In the genomic region with DNA sequence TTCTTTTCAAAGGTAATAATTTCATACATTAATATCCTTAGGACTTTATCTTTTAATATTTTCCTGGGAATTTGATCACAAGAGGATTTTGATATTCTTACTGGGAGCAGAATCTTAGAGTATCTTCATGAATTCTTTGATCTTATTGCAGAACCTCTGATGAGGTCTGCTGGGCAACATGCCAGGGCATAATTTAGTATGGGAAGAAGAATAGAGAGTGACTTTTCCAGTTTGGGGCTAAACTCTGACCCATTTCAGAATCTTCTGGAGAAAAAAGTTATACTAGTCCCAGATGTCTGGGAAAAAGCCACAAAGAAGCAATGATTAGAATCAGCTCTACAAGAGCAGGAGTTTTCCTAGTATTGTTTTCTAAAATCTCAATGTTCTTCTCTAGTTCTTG, we compare ENCODE assay signal across 21 cellular contexts. TPM values are rescaled to one million over a fixed set of nuclear protein-coding genes. Genes with fewer than 3 reads are reported as not detected.
A peak's percentile ranks its signal among the peaks of the same experiment; 100 is the strongest.
DNase-seq lines count a peak whose midpoint lies in the region; ATAC-seq, FAIRE-seq and TF ChIP-seq lines count a peak whose summit lies in the region.
"Had no signal": no experiment of that assay in that cellular context is flagged by ENCODE, and none has a peak within 500 bp of the region (broad histone marks: within the 10 kb centered on the region; RNA-seq: fewer than 3 reads in every experiment).

No MANE protein-coding gene starts in this region.

- no peak overlapping the region for H4K8ac ChIP-seq in IMR-90 (ENCODE audit: low read depth in 2 of 2, low read length in 2 of 2)

- H3K9me3 ChIP-seq in IMR-90 (ENCODE audit: control insufficient read depth, insufficient read depth, low read length) (no peaks in the 10 kb centered on the region), smooth muscle cell (replicated peaks; ENCODE audit: low read depth) (no peaks in the 10 kb centered on the region), BE2C (no peaks in the 10 kb centered on the region)

- H3K4me3 ChIP-seq in IMR-90 (ENCODE audit: insufficient read depth, low read depth, low read length), result no peak overlapping the region
- no peak overlapping the region for H3K4me3 ChIP-seq in choroid plexus epithelial cell (ENCODE audit: low read depth, low read length)
- H3K4me3 ChIP-seq in fibroblast of the aortic adventitia (ENCODE audit: low read depth, low read length), result no peak overlapping the region
- H3K4me3 ChIP-seq in smooth muscle cell, result no peak overlapping the region
- H3K4me3 ChIP-seq in BE2C (ENCODE audit: low read depth, low read length), result no peak overlapping the region
- H3K4me3 ChIP-seq: PC-9, SK-N-MC had no signal

- H3K79me1 ChIP-seq in IMR-90 (ENCODE audit: low read depth in 1 of 2, low read length in 2 of 2), result no peaks in the 10 kb centered on the region

- DNase-seq in IMR-90, result no peak
- peak; percentile 31 for DNase-seq in choroid plexus epithelial cell (ENCODE audit: low read depth)
- DNase-seq in fibroblast of the aortic adventitia (ENCODE audit: low read depth), result peak; percentile 51
- no peak for DNase-seq in smooth muscle cell (lab: John Stamatoyannopoulos, UW; ENCODE audit: unreplicated experiment)
- DNase-seq in NCI-H1105 treated with DMSO at 0.1 percent for 48 hours (lab: John Stamatoyannopoulos, UW), result no peak
- no peak for DNase-seq in BE2C
- no peak for DNase-seq in GM12891 (ENCODE audit: insufficient read length, low spot score)
- no peak for DNase-seq in NCI-H128 (lab: John Stamatoyannopoulos, UW; ENCODE audit: unreplicated experiment)
- DNase-seq: ACHN, DND-41, GDM1, GOT3, KBM-7, NCI-H1436 treated with DMSO at 0.1 percent for 48 hours, NCI-H2029 treated with DMSO at 0.1 percent for 48 hours, NCI-H2171 treated with DMSO at 0.1 percent for 48 hours, NCI-H774, PC-9 had no signal

- no peaks in the 10 kb centered on the region for H3K27me3 ChIP-seq in IMR-90 (ENCODE audit: control insufficient read depth, insufficient read depth, low read length)
- H3K27me3 ChIP-seq in smooth muscle cell (ENCODE audit: low read depth), result no peaks in the 10 kb centered on the region
- no peaks in the 10 kb centered on the region for H3K27me3 ChIP-seq in BE2C

- H2BK20ac ChIP-seq in IMR-90 (ENCODE audit: low read depth, low read length), result 0 out of 2 replicates have a peak overlapping the region, but pooled peaks have one; percentile 13

- H3F3A ChIP-seq in smooth muscle cell (ENCODE audit: low read depth), result peaks cover 6% of the 10 kb centered on the region

- H3K4me2 ChIP-seq in IMR-90 (ENCODE audit: low read depth, low read length) (no peak overlapping the region), smooth muscle cell (peak overlapping the region; percentile 8)
- H3K4me2 ChIP-seq: PC-9 had no signal

- H3K9me1 ChIP-seq in IMR-90 (ENCODE audit: insufficient read depth, low read length), result no peaks in the 10 kb centered on the region

- POLR2A ChIA-PET in IMR-90 (lab: Charles Lee; ENCODE audit: unreplicated experiment), result no interaction called here

- intact Hi-C loops in IMR-90 (cut with micrococcal nuclease), result no loop called here

- H3K36me3 ChIP-seq in IMR-90 (ENCODE audit: control insufficient read depth, insufficient read depth, low read length), result no peaks in the 10 kb centered on the region
- H3K36me3 ChIP-seq in smooth muscle cell (ENCODE audit: low read depth), result no peaks in the 10 kb centered on the region
- no peaks in the 10 kb centered on the region for H3K36me3 ChIP-seq in BE2C

- dilution Hi-C loops in IMR-90 (cut with HindIII; ENCODE audit: low sequenced_read_pairs, unreplicated experiment), result no loop called here

- H2AFZ ChIP-seq in IMR-90 (replicated peaks; ENCODE audit: low read length, poor library complexity) (no peak overlapping the region), smooth muscle cell (ENCODE audit: low read depth) (no peak overlapping the region)
- H2AFZ ChIP-seq: PC-9 had no signal

- no peak overlapping the region for H2BK5ac ChIP-seq in IMR-90 (ENCODE audit: low read depth, low read length, poor library complexity, severe bottlenecking)

- no peaks in the 10 kb centered on the region for H3K79me2 ChIP-seq in smooth muscle cell (ENCODE audit: low read depth)

- H3K18ac ChIP-seq in IMR-90 (ENCODE audit: low read depth, low read length), result no peak overlapping the region

- H2AK9ac ChIP-seq in IMR-90 (replicated peaks; ENCODE audit: low read depth, low read length, poor library complexity), result no peak overlapping the region

- CTCF ChIA-PET in IMR-90 (lab: Yijun Ruan, JAX), result interaction anchor here (1.9 kb wide), 1 partner anchor 411 kb away, joined by 7 read pairs; no protein-coding TSS in a partner anchor

- H3K27ac ChIP-seq in IMR-90 (ENCODE audit: insufficient read depth, low read length) (no peak overlapping the region), smooth muscle cell (ENCODE audit: low read depth) (peak overlapping the region; percentile 36)
- H3K27ac ChIP-seq: PC-9, SK-N-MC had no signal

- H4K91ac ChIP-seq in IMR-90 (ENCODE audit: insufficient read depth, low read depth, low read length), result no peak overlapping the region

- no peak overlapping the region for H2AK5ac ChIP-seq in IMR-90 (ENCODE audit: low read depth, low read length)

- 0 out of 2 replicates have a peak overlapping the region, but pooled peaks have one; percentile 10 for H2BK120ac ChIP-seq in IMR-90 (ENCODE audit: low read depth, low read length)

- no peak overlapping the region for H3K4ac ChIP-seq in IMR-90 (ENCODE audit: low read depth, low read length)

- no peak for TF ChIP-seq RAD21 in IMR-90 (IDR thresholded peaks at IDR 0.05; ENCODE audit: low read length)

- no peak overlapping the region for H3K56ac ChIP-seq in IMR-90 (ENCODE audit: extremely low read depth, insufficient read depth, low read length)

- no peak for FAIRE-seq in GM12891 (lab: Jason Lieb, UNC)
- FAIRE-seq: GM12892 had no signal

- H3K9ac ChIP-seq in IMR-90 (ENCODE audit: low read depth, low read length) (no peak overlapping the region), smooth muscle cell (ENCODE audit: low read depth) (no peak overlapping the region)

- H4K20me1 ChIP-seq in IMR-90 (ENCODE audit: insufficient read depth, low read length) (no peaks in the 10 kb centered on the region), smooth muscle cell (ENCODE audit: low read depth) (no peaks in the 10 kb centered on the region)

- H3K23ac ChIP-seq in IMR-90 (ENCODE audit: low read depth, low read length), result no peak overlapping the region

- TF ChIP-seq POLR2A in IMR-90 (IDR thresholded peaks at IDR 0.05; ENCODE audit: low read depth, low read length), result no peak
- TF ChIP-seq POLR2A in GM12891 (IDR thresholded peaks at IDR 0.05; ENCODE audit: low read depth, low read length), result no peak

- no peak for TF ChIP-seq CTCF in IMR-90 (conservative IDR thresholded peaks at IDR 0.05; ENCODE audit: low read depth, low read length)
- TF ChIP-seq CTCF in choroid plexus epithelial cell (conservative IDR thresholded peaks at IDR 0.05; ENCODE audit: low read depth, low read length), result no peak
- TF ChIP-seq CTCF in fibroblast of the aortic adventitia (IDR thresholded peaks at IDR 0.05; ENCODE audit: insufficient read depth, low read length), result no peak
- TF ChIP-seq CTCF in smooth muscle cell (IDR thresholded peaks at IDR 0.05; ENCODE audit: borderline replicate concordance, insufficient read depth, poor library complexity, severe bottlenecking), result no peak
- no peak for TF ChIP-seq CTCF in BE2C (IDR thresholded peaks at IDR 0.05; ENCODE audit: low read depth, low read length)

- H3K4me1 ChIP-seq in IMR-90 (ENCODE audit: control insufficient read depth, insufficient read depth, low read length) (peaks cover 6% of the 10 kb centered on the region; the same call in 1 of the 2 replicates), smooth muscle cell (ENCODE audit: low read depth) (peaks cover 9% of the 10 kb centered on the region), BE2C (no peaks in the 10 kb centered on the region)

- no peak overlapping the region for H2BK15ac ChIP-seq in IMR-90 (ENCODE audit: low read depth, low read length)

- BruUV-seq in IMR-90 (replicated peaks; lab: Mats Ljungman, UMichigan), result no TSS peak

- no peak overlapping the region for H3K14ac ChIP-seq in IMR-90 (replicated peaks; ENCODE audit: low read depth, low read length)

- in situ Hi-C loops in IMR-90 (cut with MboI; ENCODE audit: low sequenced_read_pairs), result loop anchor here (25.0 kb wide), 2 partner anchors 767 to 1392 kb away; a partner anchor contains a TSS

- ATAC-seq in IMR-90 (ENCODE audit: low read depth), result no peak
- ATAC-seq: Right ventricle myocardium inferior had no signal

- no peak overlapping the region for H4K5ac ChIP-seq in IMR-90 (ENCODE audit: low read depth, low read length)

TF ChIP-seq in IMR-90, 13 proteins besides CTCF, POLR2A, EP300 and RAD21:
- TF ChIP-seq MAFK (IDR thresholded peaks at IDR 0.05; ENCODE audit: low read depth, low read length), result no peak
- no peak for TF ChIP-seq FOS (IDR thresholded peaks at IDR 0.05; ENCODE audit: low read depth, low read length)
- TF ChIP-seq SMC3 (IDR thresholded peaks at IDR 0.05; ENCODE audit: low read depth, low read length), result no peak
- TF ChIP-seq NFE2L2 (IDR thresholded peaks at IDR 0.05; ENCODE audit: low read depth, low read length), result no peak
- TF ChIP-seq MAZ (IDR thresholded peaks at IDR 0.05; ENCODE audit: borderline replicate concordance, low read depth, low read length), result no peak

TF ChIP-seq in GM12891, 5 proteins besides CTCF, POLR2A, EP300 and RAD21:
- TF ChIP-seq TAF1 (IDR thresholded peaks at IDR 0.05; ENCODE audit: low read depth, low read length), result no peak
- no peak for TF ChIP-seq SPI1 (IDR thresholded peaks at IDR 0.05; ENCODE audit: low read depth, low read length)
- no peak for TF ChIP-seq POU2F2 (IDR thresholded peaks at IDR 0.05; ENCODE audit: low read depth, low read length)
- no peak for TF ChIP-seq POLR2AphosphoS5 (IDR thresholded peaks at IDR 0.05; ENCODE audit: low read depth, low read length)
- TF ChIP-seq PAX5 (IDR thresholded peaks at IDR 0.05; ENCODE audit: insufficient read depth, low read length, severe bottlenecking), result no peak

RNA-seq across cellular contexts. Expression of a gene that starts 28.0 kb away (rescaled TPM):
- total RNA-seq in IMR-90 (2012; rRNA removed) (104 and 134 TPM in 2 replicates), fibroblast of the aortic adventitia (ENCODE audit: low replicate concordance) (32.5 and 155 TPM in 2 replicates), smooth muscle cell (95.9 and 110 TPM in 2 replicates)
- polyA plus RNA-seq in IMR-90 (2012; rRNA removed) (148 TPM in 2 replicates), smooth muscle cell (113 and 128 TPM in 2 replicates)
- 56.7 and 105 TPM in 2 replicates for polyA plus RNA-seq in IMR-90 (2012; cell fraction: cytosol; rRNA removed)
- polyA plus RNA-seq in IMR-90 (2012; cell fraction: nucleus; rRNA removed; ENCODE audit: low replicate concordance), result 16.1 and 66.8 TPM in 2 replicates
- 27.2 TPM for polyA plus RNA-seq in BE2C (2012; ENCODE audit: insufficient read depth, insufficient read length, low read depth)
- 29.0 TPM for polyA plus RNA-seq in GM12891 (2012; ENCODE audit: low read depth, missing spikeins)

Comparison
In these comparisons a context has a peak if more than half of its experiments do, and no peak if none do; other contexts are left out.
1. DNase-seq: peak in choroid plexus epithelial cell (single experiment) and fibroblast of the aortic adventitia (single experiment); none in IMR-90 (single experiment), smooth muscle cell (single experiment), NCI-H1105 treated with DMSO at 0.1 percent for 48 hours (single experiment), BE2C (single experiment), GM12891 (single experiment) and NCI-H128 (single experiment).